Comparison of ENCODE assay signal across 13 cellular contexts in genomic region chr7:18541871-18542212, GRCh38. TPM values are rescaled to one million over a fixed set of nuclear protein-coding genes. Genes with fewer than 3 reads are reported as not detected.
DNase-seq lines count a peak whose midpoint lies in the region; ATAC-seq and TF ChIP-seq lines count a peak whose summit lies in the region.
"Had no signal": no experiment of that assay in that cellular context is flagged by ENCODE, and none has a peak within 500 bp of the region (broad histone marks: within the 10 kb centered on the region; RNA-seq: fewer than 3 reads in every experiment).

No MANE protein-coding gene starts in this region.

- TF ChIP-seq EP300 in SK-N-SH (IDR thresholded peaks at IDR 0.05; ENCODE audit: borderline replicate concordance in 1 of 2, low read depth in 1 of 2, low read length in 1 of 2), result no peak

- H3K79me2 ChIP-seq in SK-N-SH (ENCODE audit: insufficient read depth), result peaks cover 71% of the 10 kb centered on the region

- H4K20me1 ChIP-seq in IMR-90 (ENCODE audit: insufficient read depth, low read length) (no peaks in the 10 kb centered on the region), SK-N-SH (ENCODE audit: insufficient read depth) (no peaks in the 10 kb centered on the region)
- H4K20me1 ChIP-seq: BLaER1 had no signal

- H3K27me3 ChIP-seq in IMR-90 (ENCODE audit: control insufficient read depth, insufficient read depth, low read length), result no peaks in the 10 kb centered on the region
- no peaks in the 10 kb centered on the region for H3K27me3 ChIP-seq in SK-N-SH (ENCODE audit: insufficient read depth)
- H3K27me3 ChIP-seq in thoracic aorta (replicated peaks; ENCODE audit: insufficient read depth), result no peaks in the 10 kb centered on the region
- H3K27me3 ChIP-seq: BLaER1 had no signal

- H2AK5ac ChIP-seq in IMR-90 (ENCODE audit: low read depth, low read length), result peak overlapping the region; percentile 27; the same call in 1 of the 2 replicates

- H3K36me3 Mint-ChIP-seq in glutamatergic neuron (ENCODE audit: unreplicated experiment), result peaks cover 4% of the 10 kb centered on the region

- H3K14ac ChIP-seq in IMR-90 (replicated peaks; ENCODE audit: low read depth, low read length), result 0 out of 2 replicates have a peak overlapping the region, but pooled peaks have one; percentile 19

- peak overlapping the region; percentile 51 for H3K4me2 ChIP-seq in IMR-90 (ENCODE audit: low read depth, low read length)
- peak overlapping the region; percentile 73 for H3K4me2 ChIP-seq in SK-N-SH
- H3K4me2 ChIP-seq: BLaER1, PC-9 had no signal

- H3K9me3 Mint-ChIP-seq in glutamatergic neuron (ENCODE audit: unreplicated experiment), result no peaks in the 10 kb centered on the region

- peaks cover 7% of the 10 kb centered on the region for H3K4me1 ChIP-seq in IMR-90 (ENCODE audit: control insufficient read depth, insufficient read depth, low read length)
- peaks cover 23 to 28% of the 10 kb centered on the region in 2 experiments for H3K4me1 ChIP-seq in SK-N-SH (ENCODE audit: control insufficient read depth in 1 of 2, insufficient read depth in 2 of 2, low read depth in 1 of 2, low read length in 1 of 2)
- H3K4me1 ChIP-seq in thoracic aorta (ENCODE audit: control insufficient read depth in 1 of 2, low read depth in 2 of 2), result peaks cover 10 to 42% of the 10 kb centered on the region in 2 donors

- peak overlapping the region; percentile 58; the same call in 1 of the 2 replicates for H3K9ac ChIP-seq in IMR-90 (ENCODE audit: low read depth, low read length)
- peak overlapping the region; percentile 56; the same call in 1 of the 2 replicates for H3K9ac ChIP-seq in SK-N-SH
- H3K9ac ChIP-seq: BLaER1 had no signal

- H3K4me3 ChIP-seq in IMR-90 (ENCODE audit: insufficient read depth, low read depth, low read length) (no peak overlapping the region), SK-N-SH (ENCODE audit: low read depth in 2 of 2, low read length in 1 of 2) (peak overlapping the region in 1 of 2 experiments; percentile 18; a peak in 1 of 4 replicates), thoracic aorta (no peak overlapping the region)
- H3K4me3 ChIP-seq: BLaER1, PC-9 had no signal

- peak overlapping the region; percentile 91 for H3K18ac ChIP-seq in IMR-90 (ENCODE audit: low read depth, low read length)

- H3K36me3 ChIP-seq in IMR-90 (ENCODE audit: control insufficient read depth, insufficient read depth, low read length), result no peaks in the 10 kb centered on the region
- H3K36me3 ChIP-seq in SK-N-SH (replicated peaks in 1 of 2; ENCODE audit: control insufficient read depth in 1 of 2, insufficient read depth in 2 of 2, low read length in 1 of 2), result peaks cover 21 to 43% of the 10 kb centered on the region in 2 experiments
- H3K36me3 ChIP-seq in thoracic aorta, result no peaks in the 10 kb centered on the region

- no peak overlapping the region for H2AFZ ChIP-seq in IMR-90 (replicated peaks; ENCODE audit: low read length, poor library complexity)
- peak overlapping the region; percentile 76 for H2AFZ ChIP-seq in SK-N-SH (ENCODE audit: low read depth)
- H2AFZ ChIP-seq: PC-9 had no signal

- H3K23ac ChIP-seq in IMR-90 (ENCODE audit: low read depth, low read length), result peak overlapping the region; percentile 3; the same call in 1 of the 2 replicates

- H3K9me1 ChIP-seq in IMR-90 (ENCODE audit: insufficient read depth, low read length), result 0 out of 2 replicates have a peak, but pooled peaks cover 4% of the 10 kb centered on the region

- H3K56ac ChIP-seq in IMR-90 (ENCODE audit: extremely low read depth, insufficient read depth, low read length), result no peak overlapping the region

- H3K27me3 Mint-ChIP-seq in glutamatergic neuron (ENCODE audit: unreplicated experiment), result no peaks in the 10 kb centered on the region

- in situ Hi-C loops in IMR-90 (cut with MboI; ENCODE audit: low sequenced_read_pairs), result no loop called here

- TF ChIP-seq CTCF in IMR-90 (conservative IDR thresholded peaks at IDR 0.05; ENCODE audit: low read depth, low read length), result no peak
- TF ChIP-seq CTCF in SK-N-SH (IDR thresholded peaks at IDR 0.05), result no peak
- no peak for TF ChIP-seq CTCF in glutamatergic neuron (IDR thresholded peaks at IDR 0.05; ENCODE audit: partially characterized antibody, unreplicated experiment)
- no peak for TF ChIP-seq CTCF in thoracic aorta (IDR thresholded peaks at IDR 0.05)

- dilution Hi-C loops in IMR-90 (cut with HindIII; ENCODE audit: low sequenced_read_pairs, unreplicated experiment), result no loop called here

- no peak overlapping the region for H3K4me3 Mint-ChIP-seq in glutamatergic neuron (ENCODE audit: unreplicated experiment)

- intact Hi-C loops in IMR-90 (cut with micrococcal nuclease), result no loop called here

- peak overlapping the region; percentile 48 for H2BK5ac ChIP-seq in IMR-90 (ENCODE audit: low read depth, low read length, poor library complexity, severe bottlenecking)

- H2AK9ac ChIP-seq in IMR-90 (replicated peaks; ENCODE audit: low read depth, low read length, poor library complexity), result no peak overlapping the region

- H2BK120ac ChIP-seq in IMR-90 (ENCODE audit: low read depth, low read length), result peak overlapping the region; percentile 52

- H4K8ac ChIP-seq in IMR-90 (ENCODE audit: low read depth in 2 of 2, low read length in 2 of 2), result peak overlapping the region; percentile 65 to 78; a peak in 3 of 4 replicates

- peak overlapping the region; percentile 53 for H3K4ac ChIP-seq in IMR-90 (ENCODE audit: low read depth, low read length)

- POLR2A ChIA-PET in IMR-90 (lab: Charles Lee; ENCODE audit: unreplicated experiment) (interaction anchor here (0.6 kb wide), 1 partner anchor 14 kb away, joined by 3 read pairs; no protein-coding TSS in a partner anchor), SK-N-SH (lab: Yijun Ruan, JAX) (no interaction called here)

- peak overlapping the region; percentile 62; the same call in 1 of the 3 replicates for H2BK15ac ChIP-seq in IMR-90 (ENCODE audit: low read depth, low read length)

- peak overlapping the region; percentile 50 for H4K5ac ChIP-seq in IMR-90 (ENCODE audit: low read depth, low read length)

- peak overlapping the region; percentile 44 for H3K27ac Mint-ChIP-seq in glutamatergic neuron (ENCODE audit: unreplicated experiment)

- H3K9me3 ChIP-seq in IMR-90 (ENCODE audit: control insufficient read depth, insufficient read depth, low read length) (no peaks in the 10 kb centered on the region), SK-N-SH (no peaks in the 10 kb centered on the region), thoracic aorta (no peaks in the 10 kb centered on the region)

- H3K27ac ChIP-seq in IMR-90 (ENCODE audit: insufficient read depth, low read length) (peak overlapping the region; percentile 100), SK-N-SH (ENCODE audit: low read depth in 2 of 2, low read length in 1 of 2) (peak overlapping the region; percentile 90 to 92), thoracic aorta (peak overlapping the region; percentile 41 to 65)
- H3K27ac ChIP-seq: BLaER1, PC-9 had no signal

- CTCF ChIA-PET in IMR-90 (lab: Yijun Ruan, JAX), result no interaction called here
- CTCF ChIA-PET in SK-N-SH (lab: Yijun Ruan, JAX), result interaction anchor here (1.4 to 2.1 kb wide), 2 partner anchors 30 to 44 kb away, joined by 4 to 8 read pairs; no protein-coding TSS in a partner anchor

- DNase-seq in IMR-90 (no peak), SK-N-SH (no peak), glutamatergic neuron (no peak), thoracic aorta (ENCODE audit: low spot score) (no peak), NCI-H1092 (lab: John Stamatoyannopoulos, UW) (no peak), epidermal melanocyte (ENCODE audit: insufficient read length, low spot score) (no peak)
- DNase-seq: KBM-7; NCI-H1048; NCI-H345; NK-92 treated with Interleukin-12 subunit alpha and Interleukin-12 subunit beta, amount 100 ng/mL, for 24 hours; PC-9 had no signal

- BruUV-seq in IMR-90 (replicated peaks; lab: Mats Ljungman, UMichigan), result no TSS peak

- no peaks in the 10 kb centered on the region for H3K9me2 ChIP-seq in SK-N-SH

- ATAC-seq in IMR-90 (ENCODE audit: low read depth) (peak; percentile 59; the same call in 1 of the 2 replicates), thoracic aorta (ENCODE audit: insufficient number of reproducible peaks, low FRiP score, low read depth) (no peak), GM19395 (IDR thresholded peaks at IDR 0.05; ENCODE audit: unreplicated experiment) (no peak)

- peaks cover 14% of the 10 kb centered on the region for H3K4me1 Mint-ChIP-seq in glutamatergic neuron (ENCODE audit: low read depth, unreplicated experiment)

- H4K91ac ChIP-seq in IMR-90 (ENCODE audit: insufficient read depth, low read depth, low read length), result peak overlapping the region; percentile 30; the same call in 1 of the 2 replicates

- no peak for TF ChIP-seq POLR2A in IMR-90 (IDR thresholded peaks at IDR 0.05; ENCODE audit: low read depth, low read length)

- WGBS in IMR-90 (ENCODE audit: extremely low coverage in 2 of 2, insufficient read length in 1 of 2), 2 experiments, result 80% methylated on average over 2 of the region's 6 CpGs; no CpG with 5 or more reads in 1 of the 2 experiments
- 29% methylated on average over 6 of the region's 6 CpGs for WGBS in SK-N-SH (ENCODE audit: low lambda C conversion rate)

- peaks cover 0 to 5% of the 10 kb centered on the region in 2 experiments; a peak in 2 of 4 replicates for H3K79me1 ChIP-seq in IMR-90 (ENCODE audit: low read depth in 1 of 2, low read length in 2 of 2)

- TF ChIP-seq RAD21 in IMR-90 (IDR thresholded peaks at IDR 0.05; ENCODE audit: low read length) (no peak), SK-N-SH (IDR thresholded peaks at IDR 0.05; ENCODE audit: low read length) (peak; percentile 32)

- H3F3A ChIP-seq in SK-N-SH (replicated peaks; ENCODE audit: insufficient read depth), result peaks cover 27% of the 10 kb centered on the region

- H2BK20ac ChIP-seq in IMR-90 (ENCODE audit: low read depth, low read length), result peak overlapping the region; percentile 13; the same call in 1 of the 2 replicates

TF ChIP-seq in IMR-90, 13 proteins besides CTCF, POLR2A, EP300 and RAD21 (continues in another document):
- TF ChIP-seq BHLHE40 (IDR thresholded peaks at IDR 0.05; ENCODE audit: low read depth, low read length), result no peak

TF ChIP-seq in SK-N-SH, 30 proteins besides CTCF, POLR2A, EP300 and RAD21:
- TF ChIP-seq MXI1 (IDR thresholded peaks at IDR 0.05; ENCODE audit: low read depth, low read length) (no peak), SMC3 (IDR thresholded peaks at IDR 0.05; ENCODE audit: low read depth, low read length) (0 out of 2 replicates have a peak, but pooled peaks have one; percentile 12), SIN3A (IDR thresholded peaks at IDR 0.05; ENCODE audit: borderline replicate concordance, low read depth, low read length) (0 out of 2 replicates have a peak, but pooled peaks have one; percentile 34)
TF ChIP-seq in SK-N-SH: peak in this region for 2.

RNA-seq across cellular contexts. Expression of gene HDAC9, which starts 46.3 kb away (rescaled TPM):
- total RNA-seq in IMR-90 (2012; rRNA removed) (24.2 and 24.7 TPM in 2 replicates), glutamatergic neuron (ENCODE audit: unreplicated experiment) (94.8 TPM), thoracic aorta (10 to 100 TPM; 64.1 to 81.6 TPM)
- polyA plus RNA-seq in IMR-90 (2012; rRNA removed) (4.3 TPM in 2 replicates), SK-N-SH (2012; rRNA removed) (11.6 and 19.8 TPM in 2 replicates)
- polyA plus RNA-seq in IMR-90 (2012; cell fraction: cytosol; rRNA removed), result 1.3 and 1.4 TPM in 2 replicates
- polyA plus RNA-seq in IMR-90 (2012; cell fraction: nucleus; rRNA removed; ENCODE audit: low replicate concordance), result 2.1 and 8.5 TPM in 2 replicates
- 12.1 and 15.5 TPM in 2 replicates for polyA plus RNA-seq in SK-N-SH (2012; cell fraction: cytosol; rRNA removed)
- polyA plus RNA-seq in SK-N-SH (2012; cell fraction: nucleus; rRNA removed), result 15.1 and 30.9 TPM in 2 replicates
